ENCODE assay signal across 16 cellular contexts in genomic region chr9:120659617-120660169, GRCh38. TPM values are rescaled to one million over a fixed set of nuclear protein-coding genes. Genes with fewer than 3 reads are reported as not detected.
DNase-seq lines count a peak whose midpoint lies in the region; ATAC-seq, FAIRE-seq and TF ChIP-seq lines count a peak whose summit lies in the region.
"Had no signal": no experiment of that assay in that cellular context is flagged by ENCODE, and none has a peak within 500 bp of the region (broad histone marks: within the 10 kb centered on the region; RNA-seq: fewer than 3 reads in every experiment).

No MANE protein-coding gene starts in this region.

- TF ChIP-seq CTCF in A549 (IDR thresholded peaks at IDR 0.05): no peak

- no peak for FAIRE-seq in A549 (lab: Jason Lieb, UNC)
- FAIRE-seq: GM12891 had no signal

- DNase-seq in A549 (ENCODE audit: low read depth in 1 of 2, low spot score in 1 of 2): no peak
- no peak for DNase-seq in HEK293T (ENCODE audit: extremely low spot score)
- peak; percentile 13 for DNase-seq in left kidney (ENCODE audit: low read depth, low spot score)
- no peak for DNase-seq in NOMO-1 treated with dmso at 0.1 percent for 144 hours (lab: John Stamatoyannopoulos, UW; ENCODE audit: unreplicated experiment)
- no peak for DNase-seq in NCI-H2029 treated with DMSO at 0.1 percent for 48 hours (lab: John Stamatoyannopoulos, UW)
- DNase-seq: CD4-positive, alpha-beta memory T cell; DMS79; EL; H7 had no signal

- 50% methylated on average over 2 of the region's 2 CpGs for WGBS in A549 (ENCODE audit: missing lambda C conversion rate)

- POLR2A ChIA-PET in A549 (lab: Yijun Ruan, JAX) (interaction anchor here (0.5 kb wide), 1 partner anchor 51 kb away, joined by 8 read pairs; no protein-coding TSS in a partner anchor), HEK293T (lab: Yijun Ruan, JAX) (no interaction called here)

- ATAC-seq in A549 (no peak), SK-N-SH treated with all-trans-retinoic acid at 6 μM for 48 hours (no peak), HG02885 (IDR thresholded peaks at IDR 0.05; ENCODE audit: poor library complexity, unreplicated experiment) (no peak), HG02763 (IDR thresholded peaks at IDR 0.05; ENCODE audit: unreplicated experiment) (no peak)
- ATAC-seq: GM23338 had no signal

- no peak for TF ChIP-seq EP300 in A549 (IDR thresholded peaks at IDR 0.05)

- H3K4me3 ChIP-seq in A549: no peak overlapping the region
- H3K4me3 ChIP-seq: GM23338 had no signal

- TF ChIP-seq RAD21 in A549 (conservative IDR thresholded peaks at IDR 0.05 in 1 of 2, IDR thresholded peaks at IDR 0.05 in 1 of 2): no peak

- H3K4me1 ChIP-seq in A549: peaks cover 64% of the 10 kb centered on the region

- peak overlapping the region; percentile 34; the same call in 2 of the 3 replicates for H3K4me2 ChIP-seq in A549
- H3K4me2 ChIP-seq: GM23338 had no signal

- CTCF ChIA-PET in A549 (lab: Yijun Ruan, JAX) (interaction anchor here (0.9 kb wide), 1 partner anchor 84 kb away, joined by 3 read pairs; no protein-coding TSS in a partner anchor), HEK293T (lab: Yijun Ruan, JAX) (no interaction called here)

- peak overlapping the region in 1 of 2 experiments; percentile 58; a peak in 3 of 6 replicates for H3K27ac ChIP-seq in A549
- H3K27ac ChIP-seq: C4-2B, HL-60 had no signal

- TF ChIP-seq POLR2A in A549 (IDR thresholded peaks at IDR 0.05; ENCODE audit: low read length): no peak

- no peaks in the 10 kb centered on the region for H3K9me3 ChIP-seq in A549

TF ChIP-seq in A549, 52 proteins besides CTCF, POLR2A, EP300 and RAD21 (continues in another document):
- TF ChIP-seq, protein P1, sequence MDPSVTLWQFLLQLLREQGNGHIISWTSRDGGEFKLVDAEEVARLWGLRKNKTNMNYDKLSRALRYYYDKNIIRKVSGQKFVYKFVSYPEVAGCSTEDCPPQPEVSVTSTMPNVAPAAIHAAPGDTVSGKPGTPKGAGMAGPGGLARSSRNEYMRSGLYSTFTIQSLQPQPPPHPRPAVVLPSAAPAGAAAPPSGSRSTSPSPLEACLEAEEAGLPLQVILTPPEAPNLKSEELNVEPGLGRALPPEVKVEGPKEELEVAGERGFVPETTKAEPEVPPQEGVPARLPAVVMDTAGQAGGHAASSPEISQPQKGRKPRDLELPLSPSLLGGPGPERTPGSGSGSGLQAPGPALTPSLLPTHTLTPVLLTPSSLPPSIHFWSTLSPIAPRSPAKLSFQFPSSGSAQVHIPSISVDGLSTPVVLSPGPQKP (IDR thresholded peaks at IDR 0.05; ENCODE audit: low read depth, low read length): no peak
- TF ChIP-seq, protein P2, sequence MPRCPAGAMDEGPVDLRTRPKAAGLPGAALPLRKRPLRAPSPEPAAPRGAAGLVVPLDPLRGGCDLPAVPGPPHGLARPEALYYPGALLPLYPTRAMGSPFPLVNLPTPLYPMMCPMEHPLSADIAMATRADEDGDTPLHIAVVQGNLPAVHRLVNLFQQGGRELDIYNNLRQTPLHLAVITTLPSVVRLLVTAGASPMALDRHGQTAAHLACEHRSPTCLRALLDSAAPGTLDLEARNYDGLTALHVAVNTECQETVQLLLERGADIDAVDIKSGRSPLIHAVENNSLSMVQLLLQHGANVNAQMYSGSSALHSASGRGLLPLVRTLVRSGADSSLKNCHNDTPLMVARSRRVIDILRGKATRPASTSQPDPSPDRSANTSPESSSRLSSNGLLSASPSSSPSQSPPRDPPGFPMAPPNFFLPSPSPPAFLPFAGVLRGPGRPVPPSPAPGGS (IDR thresholded peaks at IDR 0.05): no peak
- TF ChIP-seq ESRRA (IDR thresholded peaks at IDR 0.05; ENCODE audit: borderline replicate concordance, low read length) (no peak), BHLHE40 (IDR thresholded peaks at IDR 0.05; ENCODE audit: low read depth, low read length) (no peak), GATA3 (IDR thresholded peaks at IDR 0.05; ENCODE audit: borderline replicate concordance) (no peak)

TF ChIP-seq in HEK293T, 16 proteins besides CTCF, POLR2A, EP300 and RAD21:
- TF ChIP-seq, protein P3, sequence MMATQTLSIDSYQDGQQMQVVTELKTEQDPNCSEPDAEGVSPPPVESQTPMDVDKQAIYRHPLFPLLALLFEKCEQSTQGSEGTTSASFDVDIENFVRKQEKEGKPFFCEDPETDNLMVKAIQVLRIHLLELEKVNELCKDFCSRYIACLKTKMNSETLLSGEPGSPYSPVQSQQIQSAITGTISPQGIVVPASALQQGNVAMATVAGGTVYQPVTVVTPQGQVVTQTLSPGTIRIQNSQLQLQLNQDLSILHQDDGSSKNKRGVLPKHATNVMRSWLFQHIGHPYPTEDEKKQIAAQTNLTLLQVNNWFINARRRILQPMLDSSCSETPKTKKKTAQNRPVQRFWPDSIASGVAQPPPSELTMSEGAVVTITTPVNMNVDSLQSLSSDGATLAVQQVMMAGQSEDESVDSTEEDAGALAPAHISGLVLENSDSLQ (IDR thresholded peaks at IDR 0.05): peak; percentile 63
- TF ChIP-seq LEF1 (IDR thresholded peaks at IDR 0.05; ENCODE audit: borderline replicate concordance): no peak
- no peak for TF ChIP-seq L3MBTL2 (conservative IDR thresholded peaks at IDR 0.05)
- TF ChIP-seq TARDBP (IDR thresholded peaks at IDR 0.05): no peak

TF ChIP-seq in SK-N-SH treated with all-trans-retinoic acid at 6 μM for 48 hours, 23 proteins besides CTCF, POLR2A, EP300 and RAD21:
- TF ChIP-seq TCF4 (CRISPR knock-in tag; IDR thresholded peaks at IDR 0.05; ENCODE audit: borderline replicate concordance) (no peak), ZFP30 (CRISPR knock-in tag; IDR thresholded peaks at IDR 0.05) (peak; percentile 69)

RNA-seq across cellular contexts. Expression of gene MEGF9, which starts 54.6 kb away (rescaled TPM):
- polyA plus RNA-seq in A549 (2011; rRNA removed): 25.7 and 32.8 TPM in 2 replicates
- 7.3 and 9.4 TPM in 2 replicates for polyA plus RNA-seq in A549 (2012; cell fraction: cytosol; rRNA removed)
- 3.7 and 4.9 TPM in 2 replicates for polyA plus RNA-seq in A549 (2012; cell fraction: nucleus; rRNA removed)
- polyA plus RNA-seq in A549 (2017; fragmentation: RNase III; extraction: RNeasy Plus Mini Kit Qiagen cat#74134 plus additional on column Dnase treatment): 21.1 to 33.4 TPM (median 30.0 TPM) in 3 replicates
- polyA minus RNA-seq in A549 (2011; rRNA and poly(A)+ RNA removed): 15.9 and 19.0 TPM in 2 replicates
